In genomic region chr14:76154539-76155126, GRCh38 we compare ENCODE assay signal across 9 cellular contexts. TPM values are rescaled to one million over a fixed set of nuclear protein-coding genes. Genes with fewer than 3 reads are reported as not detected.
DNase-seq lines count a peak whose midpoint lies in the region; ATAC-seq, FAIRE-seq and TF ChIP-seq lines count a peak whose summit lies in the region.
"Had no signal": no experiment of that assay in that cellular context is flagged by ENCODE, and none has a peak within 500 bp of the region (broad histone marks: within the 10 kb centered on the region; RNA-seq: fewer than 3 reads in every experiment).

No MANE protein-coding gene starts in this region.

- H3K4me1 Mint-ChIP-seq in nephron progenitor cell = peaks cover 63% of the 10 kb centered on the region

- H3K27ac Mint-ChIP-seq in nephron progenitor cell = no peak overlapping the region

- H3K27me3 Mint-ChIP-seq in nephron progenitor cell (ENCODE audit: low read depth, poor library complexity) = peaks cover 6% of the 10 kb centered on the region

- H3K4me2 ChIP-seq in DND-41 (ENCODE audit: insufficient read depth, low read length) (peak overlapping the region; percentile 79), KMS-11 (peak overlapping the region; percentile 36; the same call in 1 of the 2 replicates), K562 (ENCODE audit: insufficient read depth, low read length) (0 out of 2 replicates have a peak overlapping the region, but pooled peaks have one; percentile 44)

- no peak for ATAC-seq in DND-41 (ENCODE audit: insufficient read depth, low read depth)
- no peak for ATAC-seq in K562
- no peak for ATAC-seq in GM18867 (IDR thresholded peaks at IDR 0.05; ENCODE audit: unreplicated experiment)
- ATAC-seq: esophagus mucosa had no signal

- peaks cover 54% of the 10 kb centered on the region for H4K20me1 ChIP-seq in DND-41 (ENCODE audit: insufficient read depth, low read length)
- H4K20me1 ChIP-seq in KMS-11 (ENCODE audit: insufficient read depth) = no peaks in the 10 kb centered on the region
- peaks cover 8% of the 10 kb centered on the region for H4K20me1 ChIP-seq in K562 (replicated peaks; ENCODE audit: control insufficient read depth, insufficient read depth, low read length)

- H3K36me3 ChIP-seq in DND-41 (ENCODE audit: insufficient read depth, low read length) (peaks cover 58% of the 10 kb centered on the region), KMS-11 (ENCODE audit: insufficient read depth) (peaks cover 5% of the 10 kb centered on the region; the same call in 1 of the 2 replicates), K562 (ENCODE audit: control insufficient read depth, insufficient read depth, low read length) (peaks cover 60% of the 10 kb centered on the region)

- TF ChIP-seq POLR2A in K562 (conservative IDR thresholded peaks at IDR 0.05) = no peak

- H3K4me1 ChIP-seq in DND-41 (ENCODE audit: insufficient read depth, low read length) = peaks cover 58% of the 10 kb centered on the region
- H3K4me1 ChIP-seq in KMS-11 (ENCODE audit: low read depth, poor library complexity, severe bottlenecking) = peaks cover 32% of the 10 kb centered on the region
- H3K4me1 ChIP-seq in K562 (replicated peaks in 1 of 2; ENCODE audit: control insufficient read depth in 2 of 2, insufficient read depth in 2 of 2, low read length in 2 of 2) = peaks cover 15 to 28% of the 10 kb centered on the region in 2 experiments; a peak in 4 of 5 replicates

- H3K27me3 ChIP-seq in DND-41 (ENCODE audit: insufficient read depth, low read length, poor library complexity) = no peaks in the 10 kb centered on the region
- H3K27me3 ChIP-seq in KMS-11 (ENCODE audit: insufficient read depth, low read depth) = no peaks in the 10 kb centered on the region
- H3K27me3 ChIP-seq in K562 (ENCODE audit: control insufficient read depth in 2 of 2, insufficient read depth in 2 of 2, low read length in 2 of 2) = no peaks in the 10 kb centered on the region

- TF ChIP-seq CTCF in DND-41 (IDR thresholded peaks at IDR 0.05; ENCODE audit: borderline replicate concordance, extremely low read depth, low read length, poor library complexity, severe bottlenecking) = no peak
- no peak for TF ChIP-seq CTCF in KMS-11 (conservative IDR thresholded peaks at IDR 0.05; ENCODE audit: low read depth, low read length)
- no peak for TF ChIP-seq CTCF in K562 (IDR thresholded peaks at IDR 0.05 in 2 of 3, conservative IDR thresholded peaks at IDR 0.05 in 1 of 3; ENCODE audit: insufficient read depth in 2 of 3, low read depth in 1 of 3, low read length in 3 of 3)
- TF ChIP-seq CTCF in nephron progenitor cell (IDR thresholded peaks at IDR 0.05) = no peak

- POLR2A ChIA-PET in K562 (lab: Yijun Ruan, JAX) = interaction anchor here (0.8 kb wide), 1 partner anchor 8 kb away, joined by 3 read pairs; no protein-coding TSS in a partner anchor

- no peak for TF ChIP-seq RAD21 in K562 (CRISPR knock-in tag; conservative IDR thresholded peaks at IDR 0.05 in 1 of 2, IDR thresholded peaks at IDR 0.05 in 1 of 2)

- H3K36me3 Mint-ChIP-seq in nephron progenitor cell (ENCODE audit: low read depth) = peaks cover 45% of the 10 kb centered on the region

- H3K9ac ChIP-seq in DND-41 (ENCODE audit: low read depth, low read length) (peak overlapping the region; percentile 1; the same call in 1 of the 2 replicates), KMS-11 (no peak overlapping the region), K562 (ENCODE audit: insufficient read depth in 1 of 2, low read depth in 2 of 2, low read length in 2 of 2) (peak overlapping the region; percentile 8 to 80; a peak in 3 of 4 replicates)

- CTCF ChIA-PET in K562 (lab: Yijun Ruan, JAX; ENCODE audit: low intra/inter-chr PET ratio) = no interaction called here

- no TSS peak for BruUV-seq in K562 (replicated peaks; lab: Mats Ljungman, UMichigan)

- TF ChIP-seq EP300 in K562 (IDR thresholded peaks at IDR 0.05; ENCODE audit: low read length) = no peak

- H3K79me2 ChIP-seq in DND-41 (ENCODE audit: insufficient read depth, low read length) = peaks cover 78% of the 10 kb centered on the region
- H3K79me2 ChIP-seq in KMS-11 (ENCODE audit: insufficient read depth, low read depth) = peaks cover 61% of the 10 kb centered on the region
- peaks cover 72% of the 10 kb centered on the region for H3K79me2 ChIP-seq in K562 (ENCODE audit: control insufficient read depth, insufficient read depth, low read length)

- H3K9me1 ChIP-seq in K562 (ENCODE audit: control insufficient read depth, insufficient read depth, low read length) = peaks cover 3% of the 10 kb centered on the region

- no peak for DNase-seq in DND-41
- peak in 1 of 4 experiments; percentile 8 for DNase-seq in K562 (ENCODE audit: extremely low read depth in 1 of 4, low spot score in 3 of 4)
- DNase-seq in nephron progenitor cell = no peak
- no peak for DNase-seq in NCI-H69 (lab: John Stamatoyannopoulos, UW)
- no peak for DNase-seq in NCI-H526 treated with DMSO at 0.1 percent for 48 hours (lab: John Stamatoyannopoulos, UW)
- no peak for DNase-seq in NCI-H526 (lab: John Stamatoyannopoulos, UW)

- H3K9me3 ChIP-seq in DND-41 (ENCODE audit: insufficient read depth, low read length, severe bottlenecking) (no peaks in the 10 kb centered on the region), K562 (replicated peaks; ENCODE audit: control insufficient read depth, insufficient read depth, low read depth, low read length) (no peaks in the 10 kb centered on the region)

- H3K4me3 ChIP-seq in DND-41 (ENCODE audit: low read depth in 1 of 2, low read length in 2 of 2) = peak overlapping the region in 1 of 2 experiments; percentile 22; a peak in 2 of 4 replicates
- H3K4me3 ChIP-seq in KMS-11 (IDR thresholded peaks at IDR 0.05; ENCODE audit: insufficient read depth, low read depth, low read length) = no peak overlapping the region
- H3K4me3 ChIP-seq in K562 = no peak overlapping the region

- H3K9me3 Mint-ChIP-seq in nephron progenitor cell = peaks cover 11% of the 10 kb centered on the region

- in situ Hi-C loops in K562 (cut with MboI) = no loop called here

- FAIRE-seq in K562 (lab: Jason Lieb, UNC) = no peak

- peak overlapping the region; percentile 99 for H3K4me3 Mint-ChIP-seq in nephron progenitor cell

- H3K27ac ChIP-seq in DND-41 (ENCODE audit: low read length) = 0 out of 2 replicates have a peak overlapping the region, but pooled peaks have one; percentile 3
- no peak overlapping the region for H3K27ac ChIP-seq in KMS-11
- no peak overlapping the region for H3K27ac ChIP-seq in K562 (ENCODE audit: extremely low read depth, low read depth, low read length)

- intact Hi-C loops in K562 (cut with micrococcal nuclease) = loop anchor here (2.0 kb wide), 1 partner anchor 16 kb away; no protein-coding TSS in a partner anchor

- 72% methylated on average over 10 of the region's 11 CpGs for WGBS in K562 (ENCODE audit: insufficient coverage, low coverage, missing lambda C conversion rate)

- H2AFZ ChIP-seq in DND-41 (ENCODE audit: low read depth, low read length) (no peak overlapping the region), KMS-11 (ENCODE audit: low read depth) (no peak overlapping the region), K562 (ENCODE audit: low read depth, low read length) (no peak overlapping the region)

TF ChIP-seq in K562, 482 proteins besides CTCF, POLR2A, EP300 and RAD21:
- TF ChIP-seq TEAD2 (tag; IDR thresholded peaks at IDR 0.05) = no peak
- no peak for TF ChIP-seq ZNF551 (CRISPR knock-in tag; IDR thresholded peaks at IDR 0.05)
- no peak for TF ChIP-seq NFIC (IDR thresholded peaks at IDR 0.05)
- TF ChIP-seq ZBTB2 (IDR thresholded peaks at IDR 0.05) = no peak
- peak; percentile 51 for TF ChIP-seq NFE2 (IDR thresholded peaks at IDR 0.05; ENCODE audit: low read depth)
- no peak for TF ChIP-seq CBFA2T2 (conservative IDR thresholded peaks at IDR 0.05)
- no peak for TF ChIP-seq TRIM24 (IDR thresholded peaks at IDR 0.05)
- peak; percentile 72 for TF ChIP-seq ZNF316 (IDR thresholded peaks at IDR 0.05)
- TF ChIP-seq MAFG (tag; conservative IDR thresholded peaks at IDR 0.05) = peak; percentile 20; the same call in 1 of the 2 replicates
- no peak for TF ChIP-seq RFX1 (IDR thresholded peaks at IDR 0.05)
- no peak for TF ChIP-seq ZNF436 (CRISPR knock-in tag; IDR thresholded peaks at IDR 0.05)
- TF ChIP-seq C11orf30 (IDR thresholded peaks at IDR 0.05; ENCODE audit: low read depth) = peak; percentile 61
- no peak for TF ChIP-seq NFATC3 (IDR thresholded peaks at IDR 0.05)
- TF ChIP-seq ARID1B (IDR thresholded peaks at IDR 0.05) = no peak

RNA-seq across cellular contexts. Expression of gene GPATCH2L, which starts 2.9 kb away (rescaled TPM):
- 105 and 137 TPM in 2 replicates for total RNA-seq in K562 (2011; cell fraction: chromatin; rRNA removed; ENCODE audit: low replicate concordance)
- 40.7 and 48.0 TPM in 2 replicates for total RNA-seq in K562 (2011; cell fraction: nucleolus; rRNA removed)
- 81.2 and 120 TPM in 2 replicates for total RNA-seq in K562 (2011; cell fraction: nucleoplasm; rRNA removed)
- total RNA-seq in K562 (2014; rRNA removed) (16.4 and 18.3 TPM in 2 replicates), K562 (2014; rRNA removed; fragmentation: Illumina TruSeq; extraction: Trizol) (22.9 and 27.6 TPM in 2 replicates), K562 (2015; rRNA removed; fragmentation: Illumina TruSeq; extraction: Trizol) (20.0 and 20.7 TPM in 2 replicates), K562 (2021) (30.7 and 32.8 TPM in 2 replicates)
- polyA plus RNA-seq in K562 (2011; rRNA removed) (36.2 and 39.6 TPM in 2 replicates), K562 (2014; fragmentation: Illumina TruSeq; extraction: Trizol) (20.2 and 20.9 TPM in 2 replicates), K562 (2014; fragmentation: Nextera tagmentation; extraction: Ambion mirVana) (10 to 100 TPM; 13.1 to 19.1 TPM), K562 (2014; rRNA removed) (15.2 and 17.7 TPM in 2 replicates)
- polyA plus RNA-seq in K562 (2011; cell fraction: cytosol; rRNA removed) = 14.8 and 23.2 TPM in 2 replicates
- 101 and 106 TPM in 2 replicates for polyA plus RNA-seq in K562 (2011; cell fraction: nucleus; rRNA removed)
- polyA plus RNA-seq in K562 (2012) = 15.6 and 17.7 TPM in 2 replicates
- polyA minus RNA-seq in K562 (2011; rRNA and poly(A)+ RNA removed) = 71.2 and 73.2 TPM in 2 replicates
- 16.9 and 20.9 TPM in 2 replicates for polyA minus RNA-seq in K562 (2011; cell fraction: cytosol; rRNA and poly(A)+ RNA removed)
- polyA minus RNA-seq in K562 (2011; cell fraction: nucleus; rRNA and poly(A)+ RNA removed) = 81.6 and 117 TPM in 2 replicates
